ENCODE assay signal across 1 cellular context in the genomic region with DNA sequence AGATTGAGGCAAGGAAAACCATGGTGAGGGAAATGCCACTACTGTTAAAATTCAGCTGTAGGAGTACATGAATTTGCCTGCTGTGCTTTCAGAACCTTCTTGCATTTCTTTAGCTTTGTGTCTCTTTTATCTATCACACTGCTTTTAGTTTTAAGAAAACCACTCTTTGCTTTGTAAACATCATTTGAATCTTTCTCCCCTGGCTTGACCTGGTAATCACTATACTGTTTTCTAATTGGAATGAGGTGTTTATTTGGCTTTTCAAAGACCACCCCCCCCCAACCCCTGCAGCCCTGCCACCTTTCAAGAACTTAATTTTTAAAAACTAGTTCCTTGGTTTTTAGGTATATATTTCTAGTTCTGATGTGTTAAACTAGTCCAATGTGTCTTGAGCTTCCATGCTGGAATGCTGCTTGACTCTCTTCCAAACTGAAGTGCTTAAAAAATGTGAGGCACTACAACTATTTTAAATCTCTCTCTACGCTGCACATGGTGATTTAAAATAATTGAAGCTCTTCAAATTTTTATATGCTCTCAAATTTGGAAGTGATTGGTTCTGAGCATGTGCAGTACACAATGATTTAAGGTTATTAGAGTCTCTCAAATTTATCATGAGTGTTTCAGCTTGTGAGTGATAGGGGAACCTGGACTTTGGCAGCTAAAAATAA.
A peak's percentile ranks its signal among the peaks of the same experiment; 100 is the strongest.
TF ChIP-seq lines count a peak whose summit lies in the region.

No MANE protein-coding gene starts in this region.

TF ChIP-seq in H1, 55 proteins besides CTCF, POLR2A, EP300 and RAD21:
- no peak for TF ChIP-seq TAF1 (IDR thresholded peaks at IDR 0.05; ENCODE audit: low read depth, low read length)
- peak; percentile 55 for TF ChIP-seq CHD7 (IDR thresholded peaks at IDR 0.05; ENCODE audit: insufficient replicate concordance, low read length)
